14 cellular contexts compared by ENCODE assay signal in the genomic region with DNA sequence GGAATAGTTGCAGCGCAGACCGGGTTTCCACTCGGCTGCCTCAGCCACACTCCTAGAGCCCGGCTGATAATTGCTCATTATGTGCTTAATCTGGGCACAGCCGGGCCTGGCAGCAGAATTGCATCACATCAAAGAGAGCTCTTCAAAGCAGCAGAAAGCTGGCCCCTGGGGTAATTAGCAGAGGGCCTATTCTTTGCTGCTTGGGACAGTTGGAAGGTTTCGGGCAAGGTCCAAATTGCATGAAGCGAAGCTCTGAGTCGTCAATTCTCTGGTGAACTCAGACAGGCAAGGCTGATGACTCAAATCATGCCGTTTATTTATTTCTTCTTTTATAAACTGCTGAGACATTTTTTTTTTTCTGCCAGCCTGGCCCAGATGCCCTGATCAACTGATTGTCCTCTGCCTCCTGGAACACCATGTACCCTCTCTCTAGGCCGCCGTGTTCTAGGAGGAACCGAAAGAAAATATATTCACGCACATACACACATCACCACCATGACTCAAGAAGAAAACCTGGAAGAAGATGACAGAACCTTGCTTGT.
DNase-seq lines count a peak whose midpoint lies in the region; TF ChIP-seq lines count a peak whose summit lies in the region.
"Had no signal": no experiment of that assay in that cellular context is flagged by ENCODE, and none has a peak within 500 bp of the region (broad histone marks: within the 10 kb centered on the region; RNA-seq: fewer than 3 reads in every experiment).

No MANE protein-coding gene starts in this region.

- H3K4me3 ChIP-seq in suprapubic skin (no peak overlapping the region), tibial artery (no peak overlapping the region)
- H3K4me3 ChIP-seq: cardiac muscle cell had no signal

- H3K27ac ChIP-seq in suprapubic skin (peak overlapping the region; percentile 60), tibial artery (no peak overlapping the region)
- H3K27ac ChIP-seq: cardiac muscle cell had no signal

- no peak for TF ChIP-seq EP300 in suprapubic skin (IDR thresholded peaks at IDR 0.05)

- H3K9me3 ChIP-seq in suprapubic skin (no peaks in the 10 kb centered on the region), tibial artery (no peaks in the 10 kb centered on the region)

- WGBS in suprapubic skin: 54% methylated on average over 13 of the region's 13 CpGs

- H3K4me1 ChIP-seq in suprapubic skin: no peaks in the 10 kb centered on the region
- no peaks in the 10 kb centered on the region for H3K4me1 ChIP-seq in tibial artery

- H3K36me3 ChIP-seq in suprapubic skin (no peaks in the 10 kb centered on the region), tibial artery (no peaks in the 10 kb centered on the region)
- H3K36me3 ChIP-seq: cardiac muscle cell had no signal

- no peak for TF ChIP-seq POLR2A in suprapubic skin (IDR thresholded peaks at IDR 0.05)

- TF ChIP-seq CTCF in suprapubic skin (IDR thresholded peaks at IDR 0.05) (no peak), tibial artery (IDR thresholded peaks at IDR 0.05) (no peak)

- peaks cover 6% of the 10 kb centered on the region for H3K27me3 ChIP-seq in suprapubic skin
- H3K27me3 ChIP-seq in tibial artery: peaks cover 0 to 19% of the 10 kb centered on the region in 2 donors

- DNase-seq in NOMO-1 treated with DMSO at 0.1 percent for 48 hours (lab: John Stamatoyannopoulos, UW; ENCODE audit: unreplicated experiment) (peak; percentile 3), NOMO-1 treated with dmso at 0.1 percent for 144 hours (lab: John Stamatoyannopoulos, UW; ENCODE audit: unreplicated experiment) (no peak), RPMI8226 (peak; percentile 12), kidney glomerular epithelial cell (lab: John Stamatoyannopoulos, UW) (peak; percentile 54), suprapubic skin (ENCODE audit: low spot score in 2 of 2) (no peak), tibial artery (no peak), KG1 (lab: John Stamatoyannopoulos, UW) (no peak), NCI-H2107 treated with DMSO at 0.1 percent for 48 hours (lab: John Stamatoyannopoulos, UW; ENCODE audit: unreplicated experiment) (no peak)
- DNase-seq: activated CD4-positive, alpha-beta T cell treated with anti-CD3 and anti-CD28 coated beads for 36 hours; activated effector memory CD4-positive, alpha-beta T cell treated with Interleukin-2 at 50 U/mL for 16 hours; left cardiac atrium; stimulated activated CD4-positive, alpha-beta T cell treated with anti-CD3 and anti-CD28 coated beads, Interleukin-4, amount 100 ng/mL, for 4 hours; SW 1271 had no signal

- intact Hi-C loops in tibial artery (cut with DNase I; ENCODE audit: low total_unique reads): no loop called here

Comparison
In these comparisons a context has a peak if more than half of its experiments do, and no peak if none do; other contexts are left out.
1. DNase-seq: peak in NOMO-1 treated with DMSO at 0.1 percent for 48 hours (single experiment), RPMI8226 (single experiment) and kidney glomerular epithelial cell (single experiment); none in NOMO-1 treated with dmso at 0.1 percent for 144 hours (single experiment), suprapubic skin (0 of 2), tibial artery (0 of 2), KG1 (single experiment) and NCI-H2107 treated with DMSO at 0.1 percent for 48 hours (single experiment).